In genomic region chr4:150366487-150366999, GRCh38 we compare ENCODE assay signal across 9 cellular contexts.
DNase-seq lines count a peak whose midpoint lies in the region; ATAC-seq and TF ChIP-seq lines count a peak whose summit lies in the region.
"Had no signal": no experiment of that assay in that cellular context is flagged by ENCODE, and none has a peak within 500 bp of the region (broad histone marks: within the 10 kb centered on the region; RNA-seq: fewer than 3 reads in every experiment).

No MANE protein-coding gene starts in this region.

- peak overlapping the region; percentile 87 for H3K27ac ChIP-seq in neural progenitor cell
- H3K27ac ChIP-seq: gastrocnemius medialis had no signal

- H3K4me1 Mint-ChIP-seq in neural progenitor cell = peaks cover 50% of the 10 kb centered on the region
- H3K4me1 Mint-ChIP-seq in Calu3 (ENCODE audit: low read depth, unreplicated experiment) = no peaks in the 10 kb centered on the region

- H3K4me2 ChIP-seq in neural progenitor cell = peak overlapping the region; percentile 85

- H3K36me3 ChIP-seq in neural progenitor cell = no peaks in the 10 kb centered on the region
- H3K36me3 ChIP-seq: gastrocnemius medialis had no signal

- H3K79me2 ChIP-seq in neural progenitor cell (ENCODE audit: low read depth) = no peaks in the 10 kb centered on the region

- CTCF ChIA-PET in Calu3 (lab: Charles Lee) = no interaction called here

- H3K4me1 ChIP-seq in neural progenitor cell = peaks cover 70% of the 10 kb centered on the region
- H3K4me1 ChIP-seq: gastrocnemius medialis had no signal

- no peak for TF ChIP-seq CTCF in neural progenitor cell (IDR thresholded peaks at IDR 0.05)
- no peak for TF ChIP-seq CTCF in Calu3 (IDR thresholded peaks at IDR 0.05; ENCODE audit: unreplicated experiment)

- H3K27ac Mint-ChIP-seq in neural progenitor cell (peak overlapping the region; percentile 93), Calu3 (ENCODE audit: unreplicated experiment) (no peak overlapping the region)

- H3K9ac ChIP-seq in neural progenitor cell = no peak overlapping the region

- no peaks in the 10 kb centered on the region for H4K20me1 ChIP-seq in neural progenitor cell (ENCODE audit: low read depth)

- no peak overlapping the region for H2AFZ ChIP-seq in neural progenitor cell (replicated peaks)

- H3F3A ChIP-seq in neural progenitor cell (ENCODE audit: low read depth) = peaks cover 36% of the 10 kb centered on the region

- H3K4me3 Mint-ChIP-seq in neural progenitor cell (peak overlapping the region; percentile 58), Calu3 (ENCODE audit: low read depth, unreplicated experiment) (no peak overlapping the region)

- intact Hi-C loops in Calu3 (cut with micrococcal nuclease; ENCODE audit: unreplicated experiment) = no loop called here

- H3K9me3 ChIP-seq in neural progenitor cell (ENCODE audit: low read depth) = no peaks in the 10 kb centered on the region
- H3K9me3 ChIP-seq: gastrocnemius medialis had no signal

- H3K36me3 Mint-ChIP-seq in neural progenitor cell (no peaks in the 10 kb centered on the region), Calu3 (ENCODE audit: insufficient read depth, unreplicated experiment) (no peaks in the 10 kb centered on the region)

- peak overlapping the region; percentile 38 for H3K4me3 ChIP-seq in neural progenitor cell
- H3K4me3 ChIP-seq: gastrocnemius medialis had no signal

- no TSS peak for BruUV-seq in Calu3 (replicated peaks; lab: Mats Ljungman, UMichigan)

- no peaks in the 10 kb centered on the region for H3K27me3 ChIP-seq in neural progenitor cell
- H3K27me3 ChIP-seq: gastrocnemius medialis had no signal

- H3K9me3 Mint-ChIP-seq in neural progenitor cell = no peaks in the 10 kb centered on the region
- no peaks in the 10 kb centered on the region for H3K9me3 Mint-ChIP-seq in Calu3 (ENCODE audit: low read depth, unreplicated experiment)

- DNase-seq in NCI-H748 (lab: John Stamatoyannopoulos, UW; ENCODE audit: unreplicated experiment) (peak; percentile 90), neural progenitor cell (ENCODE audit: low spot score) (peak; percentile 95), Kasumi-1 (lab: John Stamatoyannopoulos, UW) (no peak), SW480 (ENCODE audit: low spot score) (no peak), Calu3 (no peak)
- DNase-seq: gastrocnemius medialis had no signal

- H3K27me3 Mint-ChIP-seq in neural progenitor cell (ENCODE audit: insufficient read depth, low read depth) (no peaks in the 10 kb centered on the region), Calu3 (ENCODE audit: unreplicated experiment) (no peaks in the 10 kb centered on the region)

- ATAC-seq in GM18858 (IDR thresholded peaks at IDR 0.05; ENCODE audit: unreplicated experiment) (peak; percentile 65), HG03025 (IDR thresholded peaks at IDR 0.05; ENCODE audit: low FRiP score, unreplicated experiment) (peak; percentile 74), GM21381 (IDR thresholded peaks at IDR 0.05; ENCODE audit: unreplicated experiment) (no peak)
- ATAC-seq: gastrocnemius medialis had no signal

Comparison
In these comparisons a context has a peak if more than half of its experiments do, and no peak if none do; other contexts are left out.
1. DNase-seq: peak in NCI-H748 (single experiment) and neural progenitor cell (single experiment); none in Kasumi-1 (0 of 2), SW480 (single experiment) and Calu3 (single experiment).